Comparison of ENCODE assay signal across 22 cellular contexts in the genomic region with DNA sequence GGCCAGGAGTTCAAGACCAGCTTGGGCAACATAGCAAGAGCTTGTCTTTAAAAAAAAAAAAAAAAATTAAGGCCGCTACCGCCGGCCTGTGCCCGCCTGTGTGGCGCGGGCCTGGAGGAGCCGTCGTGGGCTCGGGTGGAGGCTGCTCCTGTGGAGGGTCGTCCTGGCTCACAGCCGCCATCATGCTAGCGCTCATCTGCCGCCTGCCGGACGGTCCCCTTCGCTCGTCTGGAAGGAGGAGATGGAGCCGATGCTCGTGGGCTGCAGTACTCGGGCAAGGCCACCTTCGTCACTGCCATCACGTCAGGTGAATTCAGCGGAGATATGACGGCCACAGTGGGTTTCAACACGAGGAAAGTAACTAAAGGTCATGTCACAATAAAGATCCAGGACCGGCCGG.
"Had no signal": no experiment of that assay in that cellular context is flagged by ENCODE, and none has a peak within 500 bp of the region (broad histone marks: within the 10 kb centered on the region; RNA-seq: fewer than 3 reads in every experiment).

No MANE protein-coding gene starts in this region.

- DNase-seq: Karpas-422, KG1, MG63, NCI-H1092, NCI-H1105 treated with DMSO at 0.1 percent for 48 hours, NCI-H1417 treated with DMSO at 0.1 percent for 48 hours, NCI-H146, NCI-H1694 treated with DMSO at 0.1 percent for 48 hours, NCI-H1930, NCI-H2081, NCI-H2107, NCI-H2227 treated with DMSO at 0.1 percent for 48 hours, NCI-H510A, NCI-H524 treated with DMSO at 0.1 percent for 48 hours, NCI-H69, NCI-H774, Right ventricle myocardium superior, RPMI8226, SIG-M5 had no signal

- H3K27ac ChIP-seq: SJSA1, SK-N-MC had no signal

- H3K4me3 ChIP-seq: MG63, SJSA1, SK-N-MC had no signal

- H3K4me1 ChIP-seq: SJSA1 had no signal

- H3K27me3 ChIP-seq: MG63, SJSA1 had no signal

- FAIRE-seq: RCC 7860 had no signal

- H3K9me3 ChIP-seq: SJSA1 had no signal
